In the genomic region with DNA sequence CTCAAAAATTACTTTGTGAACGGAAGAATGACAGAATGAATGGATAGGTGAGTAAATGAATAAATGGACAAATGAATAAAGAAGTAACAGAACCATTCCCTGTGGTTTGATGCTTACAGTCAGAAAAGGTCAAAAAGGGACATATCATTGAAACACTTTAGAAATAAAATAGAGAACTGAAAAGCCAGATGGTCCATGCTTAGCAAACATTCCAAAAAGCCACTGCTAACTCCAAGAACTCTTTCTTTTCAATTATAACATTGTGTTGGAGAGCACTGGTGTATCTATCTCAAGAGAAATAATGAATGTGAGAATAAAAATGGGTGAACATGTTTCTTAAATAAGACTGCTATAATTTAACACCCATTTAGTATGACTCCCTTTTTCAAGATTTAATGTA, we compare ENCODE assay signal across 1 cellular context.
TF ChIP-seq lines count a peak whose summit lies in the region.

No MANE protein-coding gene starts in this region.

TF ChIP-seq in IMR-90, 13 proteins besides CTCF, POLR2A, EP300 and RAD21:
- TF ChIP-seq RFX5 (IDR thresholded peaks at IDR 0.05; ENCODE audit: low read depth, low read length): no peak
- TF ChIP-seq, protein P1, sequence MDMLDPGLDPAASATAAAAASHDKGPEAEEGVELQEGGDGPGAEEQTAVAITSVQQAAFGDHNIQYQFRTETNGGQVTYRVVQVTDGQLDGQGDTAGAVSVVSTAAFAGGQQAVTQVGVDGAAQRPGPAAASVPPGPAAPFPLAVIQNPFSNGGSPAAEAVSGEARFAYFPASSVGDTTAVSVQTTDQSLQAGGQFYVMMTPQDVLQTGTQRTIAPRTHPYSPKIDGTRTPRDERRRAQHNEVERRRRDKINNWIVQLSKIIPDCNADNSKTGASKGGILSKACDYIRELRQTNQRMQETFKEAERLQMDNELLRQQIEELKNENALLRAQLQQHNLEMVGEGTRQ (IDR thresholded peaks at IDR 0.05; ENCODE audit: low read depth, low read length): no peak
- TF ChIP-seq MAZ (IDR thresholded peaks at IDR 0.05; ENCODE audit: borderline replicate concordance, low read depth, low read length): no peak
- TF ChIP-seq MAFK (IDR thresholded peaks at IDR 0.05; ENCODE audit: low read depth, low read length): no peak
- TF ChIP-seq SMC3 (IDR thresholded peaks at IDR 0.05; ENCODE audit: low read depth, low read length): no peak
- TF ChIP-seq MXI1 (IDR thresholded peaks at IDR 0.05; ENCODE audit: borderline replicate concordance, low read depth, low read length): no peak
- no peak for TF ChIP-seq FOS (IDR thresholded peaks at IDR 0.05; ENCODE audit: low read depth, low read length)
- no peak for TF ChIP-seq NFE2L2 (IDR thresholded peaks at IDR 0.05; ENCODE audit: low read depth, low read length)
- TF ChIP-seq BHLHE40 (IDR thresholded peaks at IDR 0.05; ENCODE audit: low read depth, low read length): no peak
- no peak for TF ChIP-seq CEBPB (IDR thresholded peaks at IDR 0.05; ENCODE audit: low read depth, low read length)
- no peak for TF ChIP-seq RCOR1 (IDR thresholded peaks at IDR 0.05; ENCODE audit: insufficient replicate concordance, low read length)
- TF ChIP-seq, protein P2, sequence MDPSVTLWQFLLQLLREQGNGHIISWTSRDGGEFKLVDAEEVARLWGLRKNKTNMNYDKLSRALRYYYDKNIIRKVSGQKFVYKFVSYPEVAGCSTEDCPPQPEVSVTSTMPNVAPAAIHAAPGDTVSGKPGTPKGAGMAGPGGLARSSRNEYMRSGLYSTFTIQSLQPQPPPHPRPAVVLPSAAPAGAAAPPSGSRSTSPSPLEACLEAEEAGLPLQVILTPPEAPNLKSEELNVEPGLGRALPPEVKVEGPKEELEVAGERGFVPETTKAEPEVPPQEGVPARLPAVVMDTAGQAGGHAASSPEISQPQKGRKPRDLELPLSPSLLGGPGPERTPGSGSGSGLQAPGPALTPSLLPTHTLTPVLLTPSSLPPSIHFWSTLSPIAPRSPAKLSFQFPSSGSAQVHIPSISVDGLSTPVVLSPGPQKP (IDR thresholded peaks at IDR 0.05; ENCODE audit: borderline replicate concordance, low read depth, low read length): no peak
- TF ChIP-seq CHD1 (IDR thresholded peaks at IDR 0.05; ENCODE audit: low read depth, low read length): no peak
